ENCODE assay signal across 8 cellular contexts in genomic region chr6:36546958-36547645, GRCh38. TPM values are rescaled to one million over a fixed set of nuclear protein-coding genes. Genes with fewer than 3 reads are reported as not detected.
DNase-seq lines count a peak whose midpoint lies in the region; ATAC-seq lines count a peak whose summit lies in the region.

Gene STK38 (minus strand): TSS chr6:36547479. CDS start chr6:36540202, 7,277 bp downstream.

- H3K36me3 Mint-ChIP-seq in activated CD8-positive, alpha-beta memory T cell treated with anti-CD3 and anti-CD28 coated beads, Interleukin-2, amount 10 ng/mL, durations not matched to agents 7 days and 5 days: peaks cover 12% of the 10 kb centered on the region

- H3K36me3 ChIP-seq in HUES6 (ENCODE audit: control insufficient read depth, insufficient read depth, low read length) (peaks cover 4% of the 10 kb centered on the region), NT2/D1 (ENCODE audit: insufficient read depth, insufficient read length, low read length) (peaks cover 6% of the 10 kb centered on the region), endocrine pancreas (ENCODE audit: control insufficient read depth, insufficient read depth, low read length) (no peaks in the 10 kb centered on the region), mesendoderm (ENCODE audit: control insufficient read depth, insufficient read depth, low read length) (no peaks in the 10 kb centered on the region)

- no peak within 1 kb of the TSS for H2BK120ac ChIP-seq in mesendoderm (ENCODE audit: low read depth, low read length)

- H3K27me3 Mint-ChIP-seq in activated CD8-positive, alpha-beta memory T cell treated with anti-CD3 and anti-CD28 coated beads, Interleukin-2, amount 10 ng/mL, durations not matched to agents 7 days and 5 days: no peaks in the 10 kb centered on the region

- H2BK5ac ChIP-seq in mesendoderm (ENCODE audit: low read length): peak within 1 kb of the TSS; percentile 81

- no CpG with 5 or more reads among the region's 51 CpGs for WGBS in mesendoderm (ENCODE audit: extremely low coverage, insufficient coverage, low lambda C conversion rate)

- peak; percentile 84 for ATAC-seq in GM21381 (IDR thresholded peaks at IDR 0.05; ENCODE audit: unreplicated experiment)
- ATAC-seq in activated CD8-positive, alpha-beta memory T cell treated with anti-CD3 and anti-CD28 coated beads, Interleukin-2, amount 10 ng/mL, durations not matched to agents 7 days and 5 days: peak; percentile 93

- H3K27me3 ChIP-seq in HUES6 (ENCODE audit: control insufficient read depth, insufficient read depth, low read length) (no peaks in the 10 kb centered on the region), NT2/D1 (ENCODE audit: insufficient read depth, insufficient read length) (no peaks in the 10 kb centered on the region), endocrine pancreas (ENCODE audit: control insufficient read depth, insufficient read depth, low read length) (no peaks in the 10 kb centered on the region), mesendoderm (ENCODE audit: insufficient read depth, low read length, poor library complexity) (no peaks in the 10 kb centered on the region)

- peak within 1 kb of the TSS; percentile 93 for H3K27ac Mint-ChIP-seq in activated CD8-positive, alpha-beta memory T cell treated with anti-CD3 and anti-CD28 coated beads, Interleukin-2, amount 10 ng/mL, durations not matched to agents 7 days and 5 days

- H3K4me3 ChIP-seq in HUES6 (ENCODE audit: low read depth, low read length) (peak within 1 kb of the TSS; percentile 89), NT2/D1 (ENCODE audit: insufficient read length, low read depth) (peak within 1 kb of the TSS; percentile 84), endocrine pancreas (ENCODE audit: control insufficient read depth, insufficient read depth, low read length) (peak within 1 kb of the TSS; percentile 76), mesendoderm (ENCODE audit: low read length) (peak within 1 kb of the TSS; percentile 26)

- peak within 1 kb of the TSS; percentile 99 for H3K4me3 Mint-ChIP-seq in activated CD8-positive, alpha-beta memory T cell treated with anti-CD3 and anti-CD28 coated beads, Interleukin-2, amount 10 ng/mL, durations not matched to agents 7 days and 5 days

- no peaks in the 10 kb centered on the region for H3K9me3 Mint-ChIP-seq in activated CD8-positive, alpha-beta memory T cell treated with anti-CD3 and anti-CD28 coated beads, Interleukin-2, amount 10 ng/mL, durations not matched to agents 7 days and 5 days (ENCODE audit: low read depth)

- peak within 1 kb of the TSS; percentile 90 for H3K9ac ChIP-seq in HUES6 (ENCODE audit: low read length)
- H3K9ac ChIP-seq in NT2/D1 (ENCODE audit: insufficient read length, low read depth): peak within 1 kb of the TSS; percentile 95
- peak within 1 kb of the TSS; percentile 99 for H3K9ac ChIP-seq in endocrine pancreas (ENCODE audit: control insufficient read depth, insufficient read depth, low read length)
- peak within 1 kb of the TSS; percentile 60 for H3K9ac ChIP-seq in mesendoderm (ENCODE audit: low read length)

- no peak within 1 kb of the TSS for H3K23ac ChIP-seq in mesendoderm (ENCODE audit: low read length)

- H3K4me1 ChIP-seq in HUES6 (ENCODE audit: control insufficient read depth, insufficient read depth, low read length): peaks cover 12% of the 10 kb centered on the region
- no peaks in the 10 kb centered on the region for H3K4me1 ChIP-seq in NT2/D1 (ENCODE audit: insufficient read depth, insufficient read length)
- H3K4me1 ChIP-seq in endocrine pancreas (ENCODE audit: control insufficient read depth, insufficient read depth, low read length): peaks cover 7% of the 10 kb centered on the region
- H3K4me1 ChIP-seq in mesendoderm (ENCODE audit: control insufficient read depth, low read depth, low read length): peaks cover 2% of the 10 kb centered on the region

- H3K4me1 Mint-ChIP-seq in activated CD8-positive, alpha-beta memory T cell treated with anti-CD3 and anti-CD28 coated beads, Interleukin-2, amount 10 ng/mL, durations not matched to agents 7 days and 5 days: peaks cover 41% of the 10 kb centered on the region

- no peak within 1 kb of the TSS for H4K5ac ChIP-seq in mesendoderm (ENCODE audit: low read length)

- CTCF ChIA-PET in activated CD8-positive, alpha-beta memory T cell treated with anti-CD3 and anti-CD28 coated beads, Interleukin-2, amount 10 ng/mL, durations not matched to agents 7 days and 5 days (lab: Charles Lee): interaction anchor here (1.1 to 3.7 kb wide), 3 partner anchors 32 to 124 kb away, joined by 3 to 27 read pairs (median 5); no protein-coding TSS in a partner anchor

- H3K9me3 ChIP-seq in HUES6 (ENCODE audit: control insufficient read depth, insufficient read depth, low read depth, low read length) (no peaks in the 10 kb centered on the region), NT2/D1 (ENCODE audit: insufficient read depth, low read length) (no peaks in the 10 kb centered on the region), endocrine pancreas (ENCODE audit: control insufficient read depth, low read length) (no peaks in the 10 kb centered on the region)

- peak within 1 kb of the TSS; percentile 99 for H3K18ac ChIP-seq in mesendoderm (ENCODE audit: low read length)

- peak within 1 kb of the TSS; percentile 59; the same call in 1 of the 2 replicates for H3K27ac ChIP-seq in HUES6 (ENCODE audit: low read depth, low read length)
- H3K27ac ChIP-seq in mesendoderm (ENCODE audit: low read depth, low read length): peak within 1 kb of the TSS; percentile 98

- no peak within 1 kb of the TSS for H4K8ac ChIP-seq in mesendoderm (ENCODE audit: low read depth, low read length)

- H2AK5ac ChIP-seq in mesendoderm (ENCODE audit: low read length): peak within 1 kb of the TSS; percentile 11

- H3K4ac ChIP-seq in mesendoderm (ENCODE audit: low read depth, low read length): peak within 1 kb of the TSS; percentile 97

- H3K56ac ChIP-seq in mesendoderm (ENCODE audit: low read length): peak within 1 kb of the TSS; percentile 97

- H3K79me2 ChIP-seq in mesendoderm (ENCODE audit: control insufficient read depth, insufficient read depth, low read length): peaks cover 23% of the 10 kb centered on the region

- H2BK15ac ChIP-seq in mesendoderm (replicated peaks; ENCODE audit: low read depth): no peak within 1 kb of the TSS

- H3K79me1 ChIP-seq in mesendoderm (ENCODE audit: low read length): peaks cover 5% of the 10 kb centered on the region

- H3K4me2 ChIP-seq in mesendoderm (ENCODE audit: low read length): peak within 1 kb of the TSS; percentile 53

- peak; percentile 81 for DNase-seq in CMK (ENCODE audit: low read depth)
- peak; percentile 74 for DNase-seq in NT2/D1 (ENCODE audit: low read depth, low spot score)
- DNase-seq in activated CD8-positive, alpha-beta memory T cell treated with anti-CD3 and anti-CD28 coated beads, Interleukin-2, amount 10 ng/mL, durations not matched to agents 7 days and 5 days: peak; percentile 96
- peak; percentile 94 for DNase-seq in mesendoderm
- DNase-seq in stimulated activated CD8-positive, alpha-beta memory T cell treated with anti-CD3 and anti-CD28 coated beads, Interleukin-12 subunit alpha, Interleukin-12 subunit beta, amount 100 ng/mL, for 4 hours (ENCODE audit: low read depth): peak; percentile 93

RNA-seq across cellular contexts. Expression of gene STK38, which starts in this region (rescaled TPM):
- 10 to 100 TPM; 47.7 to 54.7 TPM for total RNA-seq in activated CD8-positive, alpha-beta memory T cell treated with anti-CD3 and anti-CD28 coated beads, Interleukin-2, amount 10 ng/mL, durations not matched to agents 7 days and 5 days
- 12.1 TPM for polyA plus RNA-seq in mesendoderm (2013, experiment 1 of 2)
- polyA plus RNA-seq in mesendoderm (2013, experiment 2 of 2): 12.0 TPM

Comparison
In these comparisons a context has a peak if more than half of its experiments do, and no peak if none do; other contexts are left out.
1. Peak in every context shown above with its lines: DNase-seq, ATAC-seq, H3K4me3 ChIP-seq and H3K27ac ChIP-seq.
2. H3K4me3 ChIP-seq: peak in every context shown above with its lines; median percentile 89 in HUES6; 84 in NT2/D1; 76 in endocrine pancreas; 26 in mesendoderm.